ENCODE assay signal across 1 cellular context in genomic region chr7:50988465-50988864, GRCh38.
TF ChIP-seq lines count a peak whose summit lies in the region.

No MANE protein-coding gene starts in this region.

TF ChIP-seq in H1, 55 proteins besides CTCF, POLR2A, EP300 and RAD21 (continued from another document):
- no peak for TF ChIP-seq MAX (IDR thresholded peaks at IDR 0.05)
- no peak for TF ChIP-seq ATF3 (IDR thresholded peaks at IDR 0.05; ENCODE audit: insufficient read depth, low read depth, low read length)
- no peak for TF ChIP-seq SAP30 (IDR thresholded peaks at IDR 0.05; ENCODE audit: insufficient read depth, insufficient replicate concordance, low read length)
- no peak for TF ChIP-seq USF2 (IDR thresholded peaks at IDR 0.05; ENCODE audit: low read length)
- no peak for TF ChIP-seq FOSL1 (IDR thresholded peaks at IDR 0.05; ENCODE audit: insufficient read depth, low read depth, low read length)
- TF ChIP-seq HDAC2 (IDR thresholded peaks at IDR 0.05; ENCODE audit: borderline replicate concordance in 1 of 2, low read depth in 2 of 2, low read length in 2 of 2): peak in 1 of 2 experiments; percentile 76; a peak in 1 of 4 replicates
- no peak for TF ChIP-seq EZH2 (IDR thresholded peaks at IDR 0.05; ENCODE audit: low read depth, low read length, severe bottlenecking)
- TF ChIP-seq TEAD4 (IDR thresholded peaks at IDR 0.05; ENCODE audit: low read depth, low read length): peak; percentile 71
- no peak for TF ChIP-seq RFX5 (IDR thresholded peaks at IDR 0.05; ENCODE audit: borderline replicate concordance, low read depth, low read length)
- TF ChIP-seq YY1 (IDR thresholded peaks at IDR 0.05; ENCODE audit: low read depth, low read length): 0 out of 2 replicates have a peak, but pooled peaks have one; percentile 47
- TF ChIP-seq, protein P1, sequence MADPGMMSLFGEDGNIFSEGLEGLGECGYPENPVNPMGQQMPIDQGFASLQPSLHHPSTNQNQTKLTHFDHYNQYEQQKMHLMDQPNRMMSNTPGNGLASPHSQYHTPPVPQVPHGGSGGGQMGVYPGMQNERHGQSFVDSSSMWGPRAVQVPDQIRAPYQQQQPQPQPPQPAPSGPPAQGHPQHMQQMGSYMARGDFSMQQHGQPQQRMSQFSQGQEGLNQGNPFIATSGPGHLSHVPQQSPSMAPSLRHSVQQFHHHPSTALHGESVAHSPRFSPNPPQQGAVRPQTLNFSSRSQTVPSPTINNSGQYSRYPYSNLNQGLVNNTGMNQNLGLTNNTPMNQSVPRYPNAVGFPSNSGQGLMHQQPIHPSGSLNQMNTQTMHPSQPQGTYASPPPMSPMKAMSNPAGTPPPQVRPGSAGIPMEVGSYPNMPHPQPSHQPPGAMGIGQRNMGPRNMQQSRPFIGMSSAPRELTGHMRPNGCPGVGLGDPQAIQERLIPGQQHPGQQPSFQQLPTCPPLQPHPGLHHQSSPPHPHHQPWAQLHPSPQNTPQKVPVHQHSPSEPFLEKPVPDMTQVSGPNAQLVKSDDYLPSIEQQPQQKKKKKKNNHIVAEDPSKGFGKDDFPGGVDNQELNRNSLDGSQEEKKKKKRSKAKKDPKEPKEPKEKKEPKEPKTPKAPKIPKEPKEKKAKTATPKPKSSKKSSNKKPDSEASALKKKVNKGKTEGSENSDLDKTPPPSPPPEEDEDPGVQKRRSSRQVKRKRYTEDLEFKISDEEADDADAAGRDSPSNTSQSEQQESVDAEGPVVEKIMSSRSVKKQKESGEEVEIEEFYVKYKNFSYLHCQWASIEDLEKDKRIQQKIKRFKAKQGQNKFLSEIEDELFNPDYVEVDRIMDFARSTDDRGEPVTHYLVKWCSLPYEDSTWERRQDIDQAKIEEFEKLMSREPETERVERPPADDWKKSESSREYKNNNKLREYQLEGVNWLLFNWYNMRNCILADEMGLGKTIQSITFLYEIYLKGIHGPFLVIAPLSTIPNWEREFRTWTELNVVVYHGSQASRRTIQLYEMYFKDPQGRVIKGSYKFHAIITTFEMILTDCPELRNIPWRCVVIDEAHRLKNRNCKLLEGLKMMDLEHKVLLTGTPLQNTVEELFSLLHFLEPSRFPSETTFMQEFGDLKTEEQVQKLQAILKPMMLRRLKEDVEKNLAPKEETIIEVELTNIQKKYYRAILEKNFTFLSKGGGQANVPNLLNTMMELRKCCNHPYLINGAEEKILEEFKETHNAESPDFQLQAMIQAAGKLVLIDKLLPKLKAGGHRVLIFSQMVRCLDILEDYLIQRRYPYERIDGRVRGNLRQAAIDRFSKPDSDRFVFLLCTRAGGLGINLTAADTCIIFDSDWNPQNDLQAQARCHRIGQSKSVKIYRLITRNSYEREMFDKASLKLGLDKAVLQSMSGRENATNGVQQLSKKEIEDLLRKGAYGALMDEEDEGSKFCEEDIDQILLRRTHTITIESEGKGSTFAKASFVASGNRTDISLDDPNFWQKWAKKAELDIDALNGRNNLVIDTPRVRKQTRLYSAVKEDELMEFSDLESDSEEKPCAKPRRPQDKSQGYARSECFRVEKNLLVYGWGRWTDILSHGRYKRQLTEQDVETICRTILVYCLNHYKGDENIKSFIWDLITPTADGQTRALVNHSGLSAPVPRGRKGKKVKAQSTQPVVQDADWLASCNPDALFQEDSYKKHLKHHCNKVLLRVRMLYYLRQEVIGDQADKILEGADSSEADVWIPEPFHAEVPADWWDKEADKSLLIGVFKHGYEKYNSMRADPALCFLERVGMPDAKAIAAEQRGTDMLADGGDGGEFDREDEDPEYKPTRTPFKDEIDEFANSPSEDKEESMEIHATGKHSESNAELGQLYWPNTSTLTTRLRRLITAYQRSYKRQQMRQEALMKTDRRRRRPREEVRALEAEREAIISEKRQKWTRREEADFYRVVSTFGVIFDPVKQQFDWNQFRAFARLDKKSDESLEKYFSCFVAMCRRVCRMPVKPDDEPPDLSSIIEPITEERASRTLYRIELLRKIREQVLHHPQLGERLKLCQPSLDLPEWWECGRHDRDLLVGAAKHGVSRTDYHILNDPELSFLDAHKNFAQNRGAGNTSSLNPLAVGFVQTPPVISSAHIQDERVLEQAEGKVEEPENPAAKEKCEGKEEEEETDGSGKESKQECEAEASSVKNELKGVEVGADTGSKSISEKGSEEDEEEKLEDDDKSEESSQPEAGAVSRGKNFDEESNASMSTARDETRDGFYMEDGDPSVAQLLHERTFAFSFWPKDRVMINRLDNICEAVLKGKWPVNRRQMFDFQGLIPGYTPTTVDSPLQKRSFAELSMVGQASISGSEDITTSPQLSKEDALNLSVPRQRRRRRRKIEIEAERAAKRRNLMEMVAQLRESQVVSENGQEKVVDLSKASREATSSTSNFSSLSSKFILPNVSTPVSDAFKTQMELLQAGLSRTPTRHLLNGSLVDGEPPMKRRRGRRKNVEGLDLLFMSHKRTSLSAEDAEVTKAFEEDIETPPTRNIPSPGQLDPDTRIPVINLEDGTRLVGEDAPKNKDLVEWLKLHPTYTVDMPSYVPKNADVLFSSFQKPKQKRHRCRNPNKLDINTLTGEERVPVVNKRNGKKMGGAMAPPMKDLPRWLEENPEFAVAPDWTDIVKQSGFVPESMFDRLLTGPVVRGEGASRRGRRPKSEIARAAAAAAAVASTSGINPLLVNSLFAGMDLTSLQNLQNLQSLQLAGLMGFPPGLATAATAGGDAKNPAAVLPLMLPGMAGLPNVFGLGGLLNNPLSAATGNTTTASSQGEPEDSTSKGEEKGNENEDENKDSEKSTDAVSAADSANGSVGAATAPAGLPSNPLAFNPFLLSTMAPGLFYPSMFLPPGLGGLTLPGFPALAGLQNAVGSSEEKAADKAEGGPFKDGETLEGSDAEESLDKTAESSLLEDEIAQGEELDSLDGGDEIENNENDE (IDR thresholded peaks at IDR 0.05; ENCODE audit: insufficient replicate concordance, low read length): no peak
